In the genomic region with DNA sequence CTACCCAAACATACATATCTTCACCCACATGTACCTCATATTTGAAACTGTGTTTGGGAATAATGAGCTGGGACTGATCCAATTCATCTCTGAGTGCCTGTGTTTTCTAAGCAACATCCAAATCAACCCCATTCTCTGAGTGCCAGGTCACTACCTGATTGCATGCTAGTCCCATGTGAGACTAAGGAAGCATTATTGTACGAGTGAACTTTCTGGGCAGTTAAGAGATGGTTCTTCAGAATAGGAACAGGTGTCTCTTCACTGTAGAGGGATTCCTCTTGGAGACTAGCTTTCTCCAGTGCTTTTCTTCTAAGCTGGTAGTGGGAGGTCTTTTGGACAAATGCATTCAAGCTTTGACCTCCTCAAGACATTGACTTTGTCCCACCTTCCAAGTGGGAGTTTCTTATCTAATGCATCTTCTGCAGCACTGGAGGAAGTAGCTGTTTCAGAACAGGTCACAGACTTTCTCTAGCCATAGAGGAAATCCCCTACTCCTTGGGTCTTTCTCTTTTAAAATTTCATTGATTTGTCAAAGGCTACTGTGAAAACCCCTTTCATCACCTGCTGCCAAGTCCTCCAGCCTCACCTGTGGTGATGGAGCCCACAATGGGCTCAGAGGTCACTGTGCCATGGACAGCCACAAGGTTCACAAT, we compare ENCODE assay signal across 12 cellular contexts.
DNase-seq lines count a peak whose midpoint lies in the region; ATAC-seq and TF ChIP-seq lines count a peak whose summit lies in the region.
"Had no signal": no experiment of that assay in that cellular context is flagged by ENCODE, and none has a peak within 500 bp of the region (broad histone marks: within the 10 kb centered on the region; RNA-seq: fewer than 3 reads in every experiment).

No MANE protein-coding gene starts in this region.

- ATAC-seq in GM19025 (IDR thresholded peaks at IDR 0.05; ENCODE audit: low read depth, unreplicated experiment) (peak; percentile 83), GM21723 (IDR thresholded peaks at IDR 0.05; ENCODE audit: unreplicated experiment) (peak; percentile 86), HG03135 (IDR thresholded peaks at IDR 0.05; ENCODE audit: unreplicated experiment) (peak; percentile 80)
- ATAC-seq in stimulated activated naive B cell treated with anti-CD40 and anti-IgM and Interleukin-4, amounts not matched to agents 10 μg/mL and 1 μg/mL and 100 μg/mL, for 72 hours (replicated peaks) = peak; percentile 91 to 95

- peaks cover 21 to 56% of the 10 kb centered on the region in 2 donors for H3K27me3 Mint-ChIP-seq in stimulated activated naive B cell treated with anti-CD40 and anti-IgM and Interleukin-4, amounts not matched to agents 10 μg/mL and 1 μg/mL and 100 μg/mL, for 72 hours

- H3K9me3 ChIP-seq in Peyer's patch = no peaks in the 10 kb centered on the region
- H3K9me3 ChIP-seq: MG63 had no signal

- H3K4me1 ChIP-seq in Peyer's patch = no peaks in the 10 kb centered on the region

- H3K9me3 Mint-ChIP-seq in stimulated activated naive B cell treated with anti-CD40 and anti-IgM and Interleukin-4, amounts not matched to agents 10 μg/mL and 1 μg/mL and 100 μg/mL, for 72 hours = no peaks in the 10 kb centered on the region

- DNase-seq in stimulated activated naive B cell treated with anti-CD40 and anti-IgM and Interleukin-4, amounts not matched to agents 10 μg/mL and 1 μg/mL and 100 μg/mL, for 72 hours = no peak
- DNase-seq in AG08396 (ENCODE audit: low spot score) (no peak), midbrain (lab: John Stamatoyannopoulos, UW) (no peak), Peyer's patch (no peak)
- DNase-seq: activated CD8-positive, alpha-beta memory T cell treated with anti-CD3 and anti-CD28 coated beads, Interleukin-2, amount 50 U/mL, for 48 hours; amygdala; foreskin melanocyte; MG63; NCI-H226 had no signal

- TF ChIP-seq CTCF in Peyer's patch (IDR thresholded peaks at IDR 0.05) = no peak

- no peak overlapping the region for H3K27ac ChIP-seq in Peyer's patch

- no peaks in the 10 kb centered on the region for H3K36me3 Mint-ChIP-seq in stimulated activated naive B cell treated with anti-CD40 and anti-IgM and Interleukin-4, amounts not matched to agents 10 μg/mL and 1 μg/mL and 100 μg/mL, for 72 hours

- peak overlapping the region; percentile 2 for H3K27ac Mint-ChIP-seq in stimulated activated naive B cell treated with anti-CD40 and anti-IgM and Interleukin-4, amounts not matched to agents 10 μg/mL and 1 μg/mL and 100 μg/mL, for 72 hours

- H3K36me3 ChIP-seq in Peyer's patch = no peaks in the 10 kb centered on the region
- H3K36me3 ChIP-seq: MG63 had no signal

- no peak overlapping the region for H3K4me3 Mint-ChIP-seq in stimulated activated naive B cell treated with anti-CD40 and anti-IgM and Interleukin-4, amounts not matched to agents 10 μg/mL and 1 μg/mL and 100 μg/mL, for 72 hours

- H3K4me1 Mint-ChIP-seq in stimulated activated naive B cell treated with anti-CD40 and anti-IgM and Interleukin-4, amounts not matched to agents 10 μg/mL and 1 μg/mL and 100 μg/mL, for 72 hours = peaks cover 9 to 15% of the 10 kb centered on the region in 2 donors

- no peak overlapping the region for H3K4me3 ChIP-seq in Peyer's patch
- H3K4me3 ChIP-seq: MG63 had no signal

- H3K27me3 ChIP-seq in Peyer's patch = no peaks in the 10 kb centered on the region

- no peak for TF ChIP-seq POLR2A in Peyer's patch (IDR thresholded peaks at IDR 0.05)
